Comparison of ENCODE assay signal across 32 cellular contexts in the genomic region with DNA sequence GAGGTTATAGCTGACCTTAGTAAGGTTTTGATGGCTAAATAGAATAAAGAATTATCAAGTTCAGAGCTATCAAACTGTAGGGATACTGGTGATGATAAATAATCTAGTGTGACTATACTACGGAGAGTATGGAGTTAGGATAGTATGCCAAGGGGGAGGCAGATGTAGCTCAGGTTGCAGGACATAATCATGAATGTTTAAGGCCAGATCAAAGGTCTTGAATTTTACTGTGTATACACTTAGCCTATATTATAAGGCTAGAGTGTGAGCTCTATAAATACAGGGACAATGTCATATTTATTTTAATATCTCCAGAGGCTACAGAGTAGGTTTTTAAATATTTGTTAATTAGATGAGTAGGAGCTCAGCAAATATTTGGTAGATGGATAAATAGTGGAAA.
"Had no signal": no experiment of that assay in that cellular context is flagged by ENCODE, and none has a peak within 500 bp of the region (broad histone marks: within the 10 kb centered on the region; RNA-seq: fewer than 3 reads in every experiment).

No MANE protein-coding gene starts in this region.

- H3K27ac ChIP-seq: ascending aorta, cardiac muscle cell, PC-9, RWPE1 had no signal

- H3K4me3 ChIP-seq: ascending aorta, cardiac muscle cell, K562, PC-9 had no signal

- H3K4me3 Mint-ChIP-seq: activated CD4-positive, alpha-beta T cell treated with anti-CD3 and anti-CD28 coated beads, Interleukin-2, amount 10 ng/mL, durations not matched to agents 24 days and 14 days; activated CD8-positive, alpha-beta T cell treated with anti-CD3 and anti-CD28 coated beads, Interleukin-2, amount 10 ng/mL, durations not matched to agents 7 days and 5 days; activated naive CD4-positive, alpha-beta T cell treated with anti-CD3 and anti-CD28 coated beads, Interleukin-2, amount 50 U/mL, for 24 hours; activated naive CD8-positive, alpha-beta T cell treated with anti-CD3 and anti-CD28 coated beads, Interleukin-2, amount 10 ng/mL, durations not matched to agents 7 days and 5 days; activated T-cell treated with anti-CD3 and anti-CD28 coated beads, Interleukin-2, amount 50 U/mL, for 24 hours; central memory CD8-positive, alpha-beta T cell had no signal

- H2AFZ ChIP-seq: PC-9 had no signal

- H3K4me2 ChIP-seq: PC-9 had no signal

- H3K4me1 ChIP-seq: ascending aorta had no signal

- H3K9me3 Mint-ChIP-seq: activated CD4-positive, alpha-beta T cell treated with anti-CD3 and anti-CD28 coated beads, Interleukin-2, amount 10 ng/mL, durations not matched to agents 24 days and 14 days; activated naive CD4-positive, alpha-beta T cell treated with anti-CD3 and anti-CD28 coated beads, Interleukin-2, amount 50 U/mL, for 24 hours; activated naive CD8-positive, alpha-beta T cell treated with anti-CD3 and anti-CD28 coated beads, Interleukin-2, amount 10 ng/mL, durations not matched to agents 7 days and 5 days; activated T-cell treated with anti-CD3 and anti-CD28 coated beads, Interleukin-2, amount 50 U/mL, for 24 hours; activated T-helper 2 cell treated with anti-CD3 and anti-CD28 coated beads, Interferon-gamma antibody, Interleukin-2, Interleukin-4, amounts not matched to agents 10 μg/mL and 5 μg/mL and 100 μg/mL, durations not matched to agents 14 hours and 24 hours and 36 hours; central memory CD8-positive, alpha-beta T cell had no signal

- H3K27me3 Mint-ChIP-seq: activated naive CD4-positive, alpha-beta T cell treated with anti-CD3 and anti-CD28 coated beads, Interleukin-2, amount 50 U/mL, for 24 hours; activated naive CD8-positive, alpha-beta T cell treated with anti-CD3 and anti-CD28 coated beads, Interleukin-2, amount 10 ng/mL, durations not matched to agents 7 days and 5 days; activated T-cell treated with anti-CD3 and anti-CD28 coated beads, Interleukin-2, amount 50 U/mL, for 24 hours; central memory CD8-positive, alpha-beta T cell had no signal

- DNase-seq: activated CD4-positive, alpha-beta T cell treated with anti-CD3 and anti-CD28 coated beads, Interleukin-2, amount 10 ng/mL, durations not matched to agents 24 days and 14 days; activated CD4-positive, alpha-beta T cell treated with anti-CD3 and anti-CD28 coated beads, Interleukin-2, amount 50 U/mL, for 4 hours; activated CD8-positive, alpha-beta T cell treated with anti-CD3 and anti-CD28 coated beads, Interleukin-2, amount 10 ng/mL, durations not matched to agents 7 days and 5 days; activated gamma-delta T cell; activated naive CD4-positive, alpha-beta T cell treated with Interleukin-2 at 50 U/mL for 16 hours; activated naive CD8-positive, alpha-beta T cell treated with anti-CD3 and anti-CD28 coated beads, Interleukin-2, amount 10 ng/mL, durations not matched to agents 7 days and 5 days; activated T-cell treated with anti-CD3 and anti-CD28 coated beads, Interleukin-2, amount 50 U/mL, for 24 hours; amygdala; NCI-H1048; NCI-H1105 treated with DMSO at 0.1 percent for 48 hours; NCI-H1436; NCI-H1694; NCI-H1930; NCI-H2081 treated with DMSO at 0.1 percent for 48 hours; NCI-H226; NCI-H446 treated with DMSO at 0.1 percent for 48 hours; PC-9; SIG-M5; SW 1271; T-helper 1 cell; T-helper 2 cell; T-helper 9 cell had no signal

- H3K36me3 ChIP-seq: ascending aorta, cardiac muscle cell had no signal

- H3K27ac Mint-ChIP-seq: activated CD4-positive, alpha-beta T cell treated with anti-CD3 and anti-CD28 coated beads, Interleukin-2, amount 10 ng/mL, durations not matched to agents 24 days and 14 days; activated CD8-positive, alpha-beta T cell treated with anti-CD3 and anti-CD28 coated beads, Interleukin-2, amount 10 ng/mL, durations not matched to agents 7 days and 5 days; activated naive CD4-positive, alpha-beta T cell treated with anti-CD3 and anti-CD28 coated beads, Interleukin-2, amount 50 U/mL, for 24 hours; activated naive CD8-positive, alpha-beta T cell treated with anti-CD3 and anti-CD28 coated beads, Interleukin-2, amount 10 ng/mL, durations not matched to agents 7 days and 5 days; activated T-cell treated with anti-CD3 and anti-CD28 coated beads, Interleukin-2, amount 50 U/mL, for 24 hours; activated T-helper 2 cell treated with anti-CD3 and anti-CD28 coated beads, Interferon-gamma antibody, Interleukin-2, Interleukin-4, amounts not matched to agents 10 μg/mL and 5 μg/mL and 100 μg/mL, durations not matched to agents 14 hours and 24 hours and 36 hours had no signal

- H3K9me3 ChIP-seq: ascending aorta had no signal

- FAIRE-seq: K562, RCC 7860 had no signal

- ATAC-seq: activated CD8-positive, alpha-beta T cell treated with anti-CD3 and anti-CD28 coated beads, Interleukin-2, amount 10 ng/mL, durations not matched to agents 7 days and 5 days; K562; Right ventricle myocardium inferior; SK-N-SH treated with all-trans-retinoic acid at 6 μM for 48 hours had no signal

- H3K27me3 ChIP-seq: ascending aorta, cardiac muscle cell had no signal
